Comparison of ENCODE assay signal across 9 cellular contexts in the genomic region with DNA sequence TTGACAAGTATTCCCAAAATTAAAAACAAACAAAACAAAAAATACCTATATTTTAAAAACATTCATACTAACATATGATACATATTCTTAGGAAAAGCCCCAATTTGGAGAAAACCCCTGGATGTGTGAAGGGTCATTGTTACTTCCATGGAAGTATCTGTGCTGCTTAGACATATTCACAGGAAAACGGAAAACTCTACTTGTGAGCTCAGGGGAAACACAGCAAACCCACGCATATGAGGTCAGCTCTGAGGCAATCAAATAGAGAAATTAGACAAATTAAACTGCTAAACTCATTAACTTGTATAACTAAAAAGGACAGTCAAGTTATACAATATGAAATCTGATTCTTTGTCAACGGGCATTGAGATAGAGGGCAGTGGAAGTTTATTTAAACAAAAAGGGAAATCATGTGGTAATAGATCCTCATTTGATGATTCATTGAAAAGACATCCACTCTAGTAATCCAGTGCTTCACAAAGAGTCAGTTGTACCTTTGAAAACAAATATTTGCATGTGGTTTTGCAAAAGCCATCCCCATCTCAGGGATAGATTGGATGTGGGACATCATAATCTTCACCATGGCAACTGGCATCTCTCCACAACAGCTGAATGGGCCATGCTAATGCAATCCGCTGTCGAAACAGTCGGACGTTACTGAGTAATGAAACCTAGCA.
DNase-seq lines count a peak whose midpoint lies in the region; ATAC-seq and TF ChIP-seq lines count a peak whose summit lies in the region.
"Had no signal": no experiment of that assay in that cellular context is flagged by ENCODE, and none has a peak within 500 bp of the region (broad histone marks: within the 10 kb centered on the region; RNA-seq: fewer than 3 reads in every experiment).

No MANE protein-coding gene starts in this region.

- CTCF ChIA-PET in activated CD4-positive, alpha-beta memory T cell treated with anti-CD3 and anti-CD28 coated beads for 36 hours (lab: Charles Lee), result no interaction called here

- TF ChIP-seq CTCF in epithelial cell of proximal tubule (conservative IDR thresholded peaks at IDR 0.05; ENCODE audit: low read depth, low read length) (no peak), mucosa of descending colon (IDR thresholded peaks at IDR 0.05) (no peak)

- peak overlapping the region; percentile 59 for H3K4me2 ChIP-seq in skeletal muscle satellite cell (ENCODE audit: low read length)

- peak; percentile 97 for DNase-seq in HT1080 (ENCODE audit: low read depth)
- peak; percentile 99 for DNase-seq in NCI-H748 treated with DMSO at 0.1 percent for 48 hours (lab: John Stamatoyannopoulos, UW)
- peak; percentile 12 for DNase-seq in epithelial cell of proximal tubule (ENCODE audit: low read depth)
- no peak for DNase-seq in T-helper 9 cell
- no peak for DNase-seq in activated CD4-positive, alpha-beta memory T cell treated with anti-CD3 and anti-CD28 coated beads for 36 hours
- no peak for DNase-seq in mucosa of descending colon
- no peak for DNase-seq in NCI-H1694 treated with DMSO at 0.1 percent for 48 hours (lab: John Stamatoyannopoulos, UW)
- DNase-seq: glutamatergic neuron had no signal

- H3K9ac ChIP-seq in skeletal muscle satellite cell (ENCODE audit: low read depth, low read length), result no peak overlapping the region

- H3K36me3 Mint-ChIP-seq in activated CD4-positive, alpha-beta memory T cell treated with anti-CD3 and anti-CD28 coated beads for 36 hours, result no peaks in the 10 kb centered on the region

- H3K4me3 ChIP-seq in epithelial cell of proximal tubule (ENCODE audit: low read depth, low read length) (no peak overlapping the region), skeletal muscle satellite cell (ENCODE audit: low read length) (no peak overlapping the region), mucosa of descending colon (no peak overlapping the region)

- H3K9me3 ChIP-seq in skeletal muscle satellite cell (replicated peaks; ENCODE audit: low read length), result no peaks in the 10 kb centered on the region
- no peaks in the 10 kb centered on the region for H3K9me3 ChIP-seq in mucosa of descending colon

- POLR2A ChIA-PET in activated CD4-positive, alpha-beta memory T cell treated with anti-CD3 and anti-CD28 coated beads for 36 hours (lab: Charles Lee), result no interaction called here

- no peak for ATAC-seq in mucosa of descending colon

- peaks cover 12% of the 10 kb centered on the region for H3K4me1 ChIP-seq in skeletal muscle satellite cell (ENCODE audit: control insufficient read depth, insufficient read depth, low read length)
- no peaks in the 10 kb centered on the region for H3K4me1 ChIP-seq in mucosa of descending colon (ENCODE audit: low read depth)

- intact Hi-C loops in activated CD4-positive, alpha-beta memory T cell treated with anti-CD3 and anti-CD28 coated beads for 36 hours (cut with micrococcal nuclease), result no loop called here
- intact Hi-C loops in mucosa of descending colon (cut with DNase I, micrococcal nuclease), result no loop called here

- no peak overlapping the region for H3K27ac Mint-ChIP-seq in activated CD4-positive, alpha-beta memory T cell treated with anti-CD3 and anti-CD28 coated beads for 36 hours

- H3K27me3 ChIP-seq in skeletal muscle satellite cell (ENCODE audit: control insufficient read depth, insufficient read depth, low read length), result no peaks in the 10 kb centered on the region

- peaks cover 2% of the 10 kb centered on the region for H3K27me3 Mint-ChIP-seq in activated CD4-positive, alpha-beta memory T cell treated with anti-CD3 and anti-CD28 coated beads for 36 hours

- H3K4me3 Mint-ChIP-seq in activated CD4-positive, alpha-beta memory T cell treated with anti-CD3 and anti-CD28 coated beads for 36 hours, result no peak overlapping the region

- H3K36me3 ChIP-seq in skeletal muscle satellite cell (ENCODE audit: insufficient read depth, low read length) (no peaks in the 10 kb centered on the region), mucosa of descending colon (ENCODE audit: low read depth) (no peaks in the 10 kb centered on the region)

- H3K4me1 Mint-ChIP-seq in activated CD4-positive, alpha-beta memory T cell treated with anti-CD3 and anti-CD28 coated beads for 36 hours (ENCODE audit: low read depth), result no peaks in the 10 kb centered on the region

- H3K9me3 Mint-ChIP-seq in activated CD4-positive, alpha-beta memory T cell treated with anti-CD3 and anti-CD28 coated beads for 36 hours, result no peaks in the 10 kb centered on the region

Comparison
In these comparisons a context has a peak if more than half of its experiments do, and no peak if none do; other contexts are left out.
1. DNase-seq: peak in HT1080 (single experiment), NCI-H748 treated with DMSO at 0.1 percent for 48 hours (single experiment) and epithelial cell of proximal tubule (single experiment); none in T-helper 9 cell (single experiment), activated CD4-positive, alpha-beta memory T cell treated with anti-CD3 and anti-CD28 coated beads for 36 hours (single experiment), mucosa of descending colon (0 of 3) and NCI-H1694 treated with DMSO at 0.1 percent for 48 hours (single experiment).